Comparison of ENCODE assay signal across 8 cellular contexts in the genomic region with DNA sequence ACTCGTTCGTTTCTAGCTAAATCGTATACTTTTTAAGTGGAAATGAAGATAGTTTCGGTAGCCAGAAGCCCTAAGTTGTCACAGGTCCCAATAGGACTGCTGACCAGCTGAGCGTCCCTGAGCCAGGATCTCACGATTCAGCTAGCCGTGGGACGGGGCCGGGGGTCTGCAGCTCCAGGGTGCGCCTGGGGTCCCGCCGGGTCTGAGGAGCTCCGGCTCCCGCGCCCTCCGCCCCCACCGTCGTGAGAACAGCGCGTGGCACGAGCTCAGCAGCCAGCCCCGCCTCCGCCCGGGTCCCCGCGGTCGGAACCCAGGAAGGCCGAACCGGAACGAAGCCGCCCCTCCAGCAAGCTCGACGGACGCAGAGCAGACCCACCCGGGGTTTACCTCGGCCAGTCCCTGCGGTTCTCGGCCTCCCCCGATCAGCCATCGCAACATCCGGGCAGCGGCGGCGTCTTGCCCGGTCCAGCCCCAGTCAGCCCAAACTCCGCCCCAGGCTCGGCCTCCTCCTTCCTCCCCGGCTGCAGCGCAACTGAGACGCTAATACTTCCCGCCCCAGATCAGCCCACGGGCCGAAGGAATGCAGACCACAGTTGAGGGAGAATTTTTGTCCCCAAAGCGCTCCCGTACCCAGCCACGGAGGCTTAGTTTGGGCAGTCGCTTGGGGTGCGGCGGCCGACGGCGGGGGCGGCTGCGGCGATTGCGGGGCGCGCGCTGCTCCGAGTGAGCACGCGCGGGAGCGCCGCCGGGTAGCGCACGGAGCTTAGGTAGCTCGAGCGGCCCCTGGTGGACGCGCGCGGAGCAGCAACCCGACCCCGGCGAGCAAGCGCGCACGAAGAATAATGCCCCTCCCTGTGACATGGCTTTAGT. TPM values are rescaled to one million over a fixed set of nuclear protein-coding genes. Genes with fewer than 3 reads are reported as not detected.
DNase-seq lines count a peak whose midpoint lies in the region; ATAC-seq, FAIRE-seq and TF ChIP-seq lines count a peak whose summit lies in the region.

A gene with protein sequence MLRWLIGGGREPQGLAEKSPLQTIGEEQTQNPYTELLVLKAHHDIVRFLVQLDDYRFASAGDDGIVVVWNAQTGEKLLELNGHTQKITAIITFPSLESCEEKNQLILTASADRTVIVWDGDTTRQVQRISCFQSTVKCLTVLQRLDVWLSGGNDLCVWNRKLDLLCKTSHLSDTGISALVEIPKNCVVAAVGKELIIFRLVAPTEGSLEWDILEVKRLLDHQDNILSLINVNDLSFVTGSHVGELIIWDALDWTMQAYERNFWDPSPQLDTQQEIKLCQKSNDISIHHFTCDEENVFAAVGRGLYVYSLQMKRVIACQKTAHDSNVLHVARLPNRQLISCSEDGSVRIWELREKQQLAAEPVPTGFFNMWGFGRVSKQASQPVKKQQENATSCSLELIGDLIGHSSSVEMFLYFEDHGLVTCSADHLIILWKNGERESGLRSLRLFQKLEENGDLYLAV (minus strand): TSS at position 534 of the 870 bp plus-strand sequence. CDS start 96 bp downstream, at position 438.

- intact Hi-C loops in HepG2 (cut with micrococcal nuclease; ENCODE audit: unreplicated experiment) = loop anchor here (1.0 to 2.0 kb wide), 2 partner anchors 347 to 624 kb away; no protein-coding TSS in a partner anchor

- H3K9ac ChIP-seq in HepG2 (ENCODE audit: insufficient read depth, low read depth, low read length) = peak within 1 kb of the TSS; percentile 80

- H3K36me3 ChIP-seq in HepG2 (replicated peaks in 1 of 2; ENCODE audit: control insufficient read depth in 1 of 2, insufficient read depth in 2 of 2, low read length in 2 of 2) = peaks cover 0 to 4% of the 10 kb centered on the region in 2 experiments; a peak in 1 of 5 replicates

- TF ChIP-seq EP300 in HepG2 (IDR thresholded peaks at IDR 0.05; ENCODE audit: low read depth in 2 of 2, low read length in 2 of 2) = no peak
- no peak for TF ChIP-seq EP300 in HepG2 (CRISPR knock-in tag; IDR thresholded peaks at IDR 0.05; ENCODE audit: borderline replicate concordance)

- in situ Hi-C loops in HepG2 (cut with HindIII; ENCODE audit: extremely low pct_ligation_motif_present, low pct_unique_long_range_greater_than_20kb) = loop anchor here (5.0 kb wide), 1 partner anchor 350 kb away; no protein-coding TSS in a partner anchor

- ATAC-seq in GM19351 (IDR thresholded peaks at IDR 0.05; ENCODE audit: unreplicated experiment) (peak; percentile 84), HG03521 (IDR thresholded peaks at IDR 0.05; ENCODE audit: unreplicated experiment) (peak; percentile 88), HepG2 (peak; percentile 97)

- no peaks in the 10 kb centered on the region for H3K9me3 ChIP-seq in HepG2 (ENCODE audit: low read length)

- peak within 1 kb of the TSS; percentile 72 for H3K4me2 ChIP-seq in HepG2 (ENCODE audit: low read depth, low read length)

- BruUV-seq in HepG2 (replicated peaks; lab: Mats Ljungman, UMichigan) = no TSS peak

- peak; percentile 60 to 67; a peak in 3 of 4 replicates for TF ChIP-seq POLR2A in HepG2 (IDR thresholded peaks at IDR 0.05; ENCODE audit: insufficient read depth in 1 of 2, low read depth in 2 of 2, low read length in 2 of 2)

- under 1% methylated on average over 13 of the region's 90 CpGs for WGBS in HepG2 (ENCODE audit: low lambda C conversion rate)

- peaks cover 12% of the 10 kb centered on the region for H3K4me1 ChIP-seq in HepG2 (ENCODE audit: insufficient read depth, low read length)

- H2AFZ ChIP-seq in HepG2 (ENCODE audit: low read length) = peak within 1 kb of the TSS; percentile 90

- TF ChIP-seq CTCF in HepG2 (CRISPR knock-in tag; IDR thresholded peaks at IDR 0.05) = peak; percentile 90

- peak within 1 kb of the TSS; percentile 81 to 99 (median 88) for H3K4me3 ChIP-seq in HepG2 (replicated peaks in 1 of 3; ENCODE audit: insufficient read depth in 1 of 3, low read depth in 2 of 3, low read length in 3 of 3)

- TF ChIP-seq RAD21 in HepG2 (CRISPR knock-in tag; IDR thresholded peaks at IDR 0.05) = peak; percentile 92

- FAIRE-seq in HepG2 (lab: Jason Lieb, UNC) = no peak

- CTCF ChIA-PET in HepG2 (lab: Yijun Ruan, JAX; ENCODE audit: low intra/inter-chr PET ratio, low total read pairs) = interaction anchor here (0.8 to 2.0 kb wide), 2 partner anchors 347 to 624 kb away, joined by 3 to 14 read pairs; no protein-coding TSS in a partner anchor

- peak within 1 kb of the TSS; percentile 81 for H3K27ac ChIP-seq in HepG2 (ENCODE audit: extremely low read length, insufficient read depth, low read length)

- H3K27me3 ChIP-seq in HepG2 (ENCODE audit: control insufficient read depth in 1 of 2, insufficient read depth in 2 of 2, low read length in 2 of 2) = no peaks in the 10 kb centered on the region; a peak in 1 of 5 replicates

- H4K20me1 ChIP-seq in HepG2 (ENCODE audit: insufficient read depth, low read length) = no peaks in the 10 kb centered on the region

- H3K79me2 ChIP-seq in HepG2 (ENCODE audit: insufficient read depth, low read length) = peaks cover 16% of the 10 kb centered on the region

- DNase-seq in CD1c-positive myeloid dendritic cell (ENCODE audit: extremely low spot score) (peak; percentile 97), NCI-H748 treated with DMSO at 0.1 percent for 48 hours (lab: John Stamatoyannopoulos, UW) (peak; percentile 79), dermis blood vessel endothelial cell (peak; percentile 96), HepG2 (ENCODE audit: low spot score) (peak; percentile 72)
- DNase-seq in activated CD4-positive, alpha-beta T cell treated with anti-CD3 and anti-CD28 coated beads, Interleukin-2, amount 50 U/mL, for 24 hours (ENCODE audit: low read depth in 1 of 2, low spot score in 1 of 2) = peak; percentile 70 to 75
- peak; percentile 89 for DNase-seq in stimulated activated CD4-positive, alpha-beta T cell treated with anti-CD3 and anti-CD28 coated beads, Interleukin-4, amount 100 ng/mL, for 1 hour

- POLR2A ChIA-PET in HepG2 (lab: Yijun Ruan, JAX) = interaction anchor here (1.6 kb wide), 3 partner anchors 9 to 17 kb away, joined by 4 to 5 read pairs (median 4); no protein-coding TSS in a partner anchor

TF ChIP-seq in HepG2, 621 proteins besides CTCF, POLR2A, EP300 and RAD21 (continues in another document):
- TF ChIP-seq, protein P1, sequence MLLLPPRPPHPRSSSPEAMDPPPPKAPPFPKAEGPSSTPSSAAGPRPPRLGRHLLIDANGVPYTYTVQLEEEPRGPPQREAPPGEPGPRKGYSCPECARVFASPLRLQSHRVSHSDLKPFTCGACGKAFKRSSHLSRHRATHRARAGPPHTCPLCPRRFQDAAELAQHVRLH (CRISPR knock-in tag; IDR thresholded peaks at IDR 0.05; ENCODE audit: borderline replicate concordance, low read depth) = no peak; the same call in 1 of the 2 replicates
- TF ChIP-seq ZNF101 (CRISPR knock-in tag; IDR thresholded peaks at IDR 0.05; ENCODE audit: borderline replicate concordance, low read depth) (no peak), RXRB (CRISPR knock-in tag; IDR thresholded peaks at IDR 0.05; ENCODE audit: borderline replicate concordance) (0 out of 2 replicates have a peak, but pooled peaks have one; percentile 36), NFIB (CRISPR knock-in tag; IDR thresholded peaks at IDR 0.05; ENCODE audit: borderline replicate concordance) (no peak)
- TF ChIP-seq, protein P2, sequence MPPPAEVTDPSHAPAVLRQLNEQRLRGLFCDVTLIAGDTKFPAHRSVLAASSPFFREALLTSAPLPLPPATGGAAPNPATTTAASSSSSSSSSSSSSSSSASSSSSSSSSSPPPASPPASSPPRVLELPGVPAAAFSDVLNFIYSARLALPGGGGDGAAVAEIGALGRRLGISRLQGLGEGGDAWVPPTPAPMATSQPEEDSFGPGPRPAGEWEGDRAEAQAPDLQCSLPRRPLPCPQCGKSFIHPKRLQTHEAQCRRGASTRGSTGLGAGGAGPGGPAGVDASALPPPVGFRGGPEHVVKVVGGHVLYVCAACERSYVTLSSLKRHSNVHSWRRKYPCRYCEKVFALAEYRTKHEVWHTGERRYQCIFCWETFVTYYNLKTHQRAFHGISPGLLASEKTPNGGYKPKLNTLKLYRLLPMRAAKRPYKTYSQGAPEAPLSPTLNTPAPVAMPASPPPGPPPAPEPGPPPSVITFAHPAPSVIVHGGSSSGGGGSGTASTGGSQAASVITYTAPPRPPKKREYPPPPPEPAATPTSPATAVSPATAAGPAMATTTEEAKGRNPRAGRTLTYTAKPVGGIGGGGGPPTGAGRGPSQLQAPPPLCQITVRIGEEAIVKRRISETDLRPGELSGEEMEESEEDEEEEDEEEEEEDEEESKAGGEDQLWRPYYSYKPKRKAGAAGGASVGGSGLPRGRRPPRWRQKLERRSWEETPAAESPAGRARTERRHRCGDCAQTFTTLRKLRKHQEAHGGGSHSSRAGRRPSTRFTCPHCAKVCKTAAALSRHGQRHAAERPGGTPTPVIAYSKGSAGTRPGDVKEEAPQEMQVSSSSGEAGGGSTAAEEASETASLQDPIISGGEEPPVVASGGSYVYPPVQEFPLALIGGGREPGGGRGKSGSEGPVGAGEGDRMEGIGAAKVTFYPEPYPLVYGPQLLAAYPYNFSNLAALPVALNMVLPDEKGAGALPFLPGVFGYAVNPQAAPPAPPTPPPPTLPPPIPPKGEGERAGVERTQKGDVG (CRISPR knock-in tag; IDR thresholded peaks at IDR 0.05; ENCODE audit: borderline replicate concordance) = no peak

RNA-seq across cellular contexts. Expression of the gene that starts here (rescaled TPM):
- 66.9 and 69.4 TPM in 2 replicates for total RNA-seq in dermis blood vessel endothelial cell
- total RNA-seq in HepG2 (2016; rRNA removed; fragmentation: Illumina TruSeq; extraction: Trizol) = 39.3 and 52.8 TPM in 2 replicates
- total RNA-seq in HepG2 (2016; cell fraction: cytosol; rRNA removed; fragmentation: Illumina TruSeq; extraction: Trizol; ENCODE audit: low read depth) = 30.5 and 31.6 TPM in 2 replicates
- 41.1 and 50.2 TPM in 2 replicates for total RNA-seq in HepG2 (2016; cell fraction: insoluble cytoplasmic fraction; rRNA removed; fragmentation: Illumina TruSeq; extraction: Trizol)
- 22.4 and 24.4 TPM in 2 replicates for total RNA-seq in HepG2 (2016; cell fraction: membrane; rRNA removed; fragmentation: Illumina TruSeq; extraction: Trizol)
- total RNA-seq in HepG2 (2016; cell fraction: nucleus; rRNA removed; fragmentation: Illumina TruSeq; extraction: Trizol) = 23.6 and 25.8 TPM in 2 replicates
- polyA plus RNA-seq in HepG2 (2011; rRNA removed) = 17.9 and 18.9 TPM in 2 replicates
- polyA plus RNA-seq in HepG2 (2011; cell fraction: cytosol; rRNA removed) = 11.8 and 17.2 TPM in 2 replicates
- polyA plus RNA-seq in HepG2 (2011; cell fraction: nucleus; rRNA removed) = 10.5 and 11.5 TPM in 2 replicates
- polyA plus RNA-seq in HepG2 (2012) = 20.3 TPM in 2 replicates
- 7.4 and 8.6 TPM in 2 replicates for polyA plus RNA-seq in HepG2 (2016; cell fraction: cytosol; fragmentation: Illumina TruSeq; extraction: Trizol; ENCODE audit: low read depth)
- polyA plus RNA-seq in HepG2 (2016; cell fraction: insoluble cytoplasmic fraction; fragmentation: Illumina TruSeq; extraction: Trizol; ENCODE audit: low read depth) = 39.8 and 47.6 TPM in 2 replicates
- polyA plus RNA-seq in HepG2 (2016; cell fraction: membrane; fragmentation: Illumina TruSeq; extraction: Trizol; ENCODE audit: low read depth) = 10.2 and 11.6 TPM in 2 replicates
- 19.2 and 29.6 TPM in 2 replicates for polyA plus RNA-seq in HepG2 (2016; cell fraction: nucleus; fragmentation: Illumina TruSeq; extraction: Trizol; ENCODE audit: insufficient read depth, low read depth)
- 14.5 and 23.5 TPM in 2 replicates for polyA minus RNA-seq in HepG2 (2011; rRNA and poly(A)+ RNA removed; ENCODE audit: low replicate concordance)
- 18.2 and 19.1 TPM in 2 replicates for polyA minus RNA-seq in HepG2 (2011; cell fraction: cytosol; rRNA and poly(A)+ RNA removed)
- 44.9 and 53.0 TPM in 2 replicates for polyA minus RNA-seq in HepG2 (2011; cell fraction: nucleus; rRNA and poly(A)+ RNA removed)

Comparison
In these comparisons a context has a peak if more than half of its experiments do, and no peak if none do; other contexts are left out.
1. Peak in every context shown above with its lines: DNase-seq, ATAC-seq, H3K4me3 ChIP-seq and H3K27ac ChIP-seq.